Comparison of ENCODE assay signal across 9 cellular contexts in the genomic region with DNA sequence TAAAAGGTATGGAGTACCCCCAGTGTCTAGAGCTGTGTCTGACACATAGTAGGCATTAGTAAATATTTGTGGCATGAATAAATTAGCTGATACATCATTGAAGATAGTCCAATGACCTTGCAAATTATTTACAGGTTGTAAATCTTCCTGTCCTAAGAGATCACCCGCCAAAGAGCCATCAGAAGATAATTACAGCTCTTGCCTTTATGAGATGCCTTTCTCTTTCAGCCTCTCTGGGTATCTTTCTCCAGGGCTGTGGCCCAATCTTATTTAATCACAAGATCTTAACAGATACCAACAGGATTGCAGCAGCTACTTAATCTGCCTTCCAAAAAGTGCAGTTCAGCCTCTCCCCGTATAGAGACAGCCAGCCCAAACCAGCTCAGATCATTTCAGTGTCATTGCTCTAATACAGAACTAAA. TPM values are rescaled to one million over a fixed set of nuclear protein-coding genes. Genes with fewer than 3 reads are reported as not detected.
A peak's percentile ranks its signal among the peaks of the same experiment; 100 is the strongest.
DNase-seq lines count a peak whose midpoint lies in the region; ATAC-seq and TF ChIP-seq lines count a peak whose summit lies in the region.
"Had no signal": no experiment of that assay in that cellular context is flagged by ENCODE, and none has a peak within 500 bp of the region (broad histone marks: within the 10 kb centered on the region; RNA-seq: fewer than 3 reads in every experiment).

No MANE protein-coding gene starts in this region.

- H3K4me3 ChIP-seq in GM23248 = no peak overlapping the region
- H3K4me3 ChIP-seq in SK-N-SH (ENCODE audit: low read depth in 2 of 2, low read length in 1 of 2) = no peak overlapping the region
- H3K4me3 ChIP-seq in gastroesophageal sphincter = no peak overlapping the region
- no peak overlapping the region for H3K4me3 ChIP-seq in skin epidermis

- peak overlapping the region; percentile 100 for H3K27ac ChIP-seq in GM23248
- peak overlapping the region; percentile 61 to 100 for H3K27ac ChIP-seq in SK-N-SH (ENCODE audit: low read depth in 2 of 2, low read length in 1 of 2)
- peak overlapping the region; percentile 94 to 100 (median 98) for H3K27ac ChIP-seq in gastroesophageal sphincter
- H3K27ac ChIP-seq in skin epidermis = peak overlapping the region in 15 of 21 experiments; percentile 18 to 99 (median 88)

- CTCF ChIA-PET in SK-N-SH (lab: Yijun Ruan, JAX) = interaction anchor here (0.7 to 5.5 kb wide), 4 partner anchors 41 to 102 kb away, joined by 3 to 36 read pairs (median 8); a partner anchor contains a TSS

- peak overlapping the region; percentile 75 for H3K9ac ChIP-seq in GM23248
- peak overlapping the region; percentile 26 for H3K9ac ChIP-seq in SK-N-SH

- H2AFZ ChIP-seq in GM23248 = no peak overlapping the region
- H2AFZ ChIP-seq in SK-N-SH (ENCODE audit: low read depth) = no peak overlapping the region

- H3K9me3 ChIP-seq in GM23248 (ENCODE audit: low read depth) (no peaks in the 10 kb centered on the region), SK-N-SH (no peaks in the 10 kb centered on the region), gastroesophageal sphincter (no peaks in the 10 kb centered on the region)

- ATAC-seq in gastroesophageal sphincter = no peak
- ATAC-seq: left colon had no signal

- no peak for TF ChIP-seq EP300 in SK-N-SH (IDR thresholded peaks at IDR 0.05; ENCODE audit: borderline replicate concordance in 1 of 2, low read depth in 1 of 2, low read length in 1 of 2)
- no peak for TF ChIP-seq EP300 in gastroesophageal sphincter (IDR thresholded peaks at IDR 0.05)

- POLR2A ChIA-PET in SK-N-SH (lab: Yijun Ruan, JAX) = interaction anchor here (0.7 kb wide), 2 partner anchors 8 to 13 kb away, joined by 3 to 8 read pairs; no protein-coding TSS in a partner anchor

- DNase-seq in GM23248 (peak; percentile 65), SK-N-SH (no peak), DMS153 (lab: John Stamatoyannopoulos, UW) (no peak), SW480 (ENCODE audit: low spot score) (no peak), dermis blood vessel endothelial cell (no peak)
- no peak for DNase-seq in activated CD4-positive, alpha-beta T cell treated with anti-CD3 and anti-CD28 coated beads for 48 hours
- DNase-seq: left colon had no signal

- H3K79me2 ChIP-seq in GM23248 (ENCODE audit: insufficient read depth) (peaks cover 75% of the 10 kb centered on the region), SK-N-SH (ENCODE audit: insufficient read depth) (peaks cover 69% of the 10 kb centered on the region)

- peaks cover 26% of the 10 kb centered on the region for H3K36me3 ChIP-seq in GM23248 (ENCODE audit: low read depth)
- peaks cover 0 to 29% of the 10 kb centered on the region in 2 experiments for H3K36me3 ChIP-seq in SK-N-SH (replicated peaks in 1 of 2; ENCODE audit: control insufficient read depth in 1 of 2, insufficient read depth in 2 of 2, low read length in 1 of 2)
- H3K36me3 ChIP-seq in gastroesophageal sphincter = no peaks in the 10 kb centered on the region

- H3K4me2 ChIP-seq in GM23248 (ENCODE audit: unreplicated experiment) = peak overlapping the region; percentile 52
- 0 out of 2 replicates have a peak overlapping the region, but pooled peaks have one; percentile 8 for H3K4me2 ChIP-seq in SK-N-SH

- H3F3A ChIP-seq in GM23248 (ENCODE audit: insufficient read depth) (peaks cover 90% of the 10 kb centered on the region), SK-N-SH (replicated peaks; ENCODE audit: insufficient read depth) (peaks cover 55% of the 10 kb centered on the region)

- 11 to 17% methylated on average over 2 of the region's 2 CpGs for WGBS in GM23248 (ENCODE audit: low coverage in 1 of 2, low lambda C conversion rate in 2 of 2, missing lambda C conversion rate in 2 of 2), 2 experiments
- WGBS in SK-N-SH (ENCODE audit: low lambda C conversion rate) = 42% methylated on average over 2 of the region's 2 CpGs
- 0 to 44% methylated on average over 1 to 2 of the region's 2 CpGs for WGBS in gastroesophageal sphincter (ENCODE audit: low coverage in 1 of 2), 2 donors

- no peak for TF ChIP-seq RAD21 in SK-N-SH (IDR thresholded peaks at IDR 0.05; ENCODE audit: low read length)

- H3K9me2 ChIP-seq in GM23248 (ENCODE audit: insufficient read depth) (no peaks in the 10 kb centered on the region), SK-N-SH (no peaks in the 10 kb centered on the region)

- H4K20me1 ChIP-seq in GM23248 (ENCODE audit: insufficient read depth) (no peaks in the 10 kb centered on the region), SK-N-SH (ENCODE audit: insufficient read depth) (no peaks in the 10 kb centered on the region)

- TF ChIP-seq POLR2A in gastroesophageal sphincter (IDR thresholded peaks at IDR 0.05) = no peak

- TF ChIP-seq CTCF in SK-N-SH (IDR thresholded peaks at IDR 0.05) = no peak
- peak in 1 of 4 experiments; percentile 20 for TF ChIP-seq CTCF in gastroesophageal sphincter (IDR thresholded peaks at IDR 0.05)

- H3K27me3 ChIP-seq in GM23248 (replicated peaks; ENCODE audit: insufficient read depth) = no peaks in the 10 kb centered on the region
- H3K27me3 ChIP-seq in SK-N-SH (ENCODE audit: insufficient read depth) = no peaks in the 10 kb centered on the region
- H3K27me3 ChIP-seq in gastroesophageal sphincter = no peaks in the 10 kb centered on the region

- H3K4me1 ChIP-seq in GM23248 (ENCODE audit: insufficient read depth) = peaks cover 66% of the 10 kb centered on the region
- H3K4me1 ChIP-seq in SK-N-SH (ENCODE audit: control insufficient read depth in 1 of 2, insufficient read depth in 2 of 2, low read depth in 1 of 2, low read length in 1 of 2) = peaks cover 19 to 66% of the 10 kb centered on the region in 2 experiments
- H3K4me1 ChIP-seq in gastroesophageal sphincter = peaks cover 52 to 98% (median 71%) of the 10 kb centered on the region in 3 donors

- in situ Hi-C loops in GM23248 (cut with MboI) = no loop called here

TF ChIP-seq in SK-N-SH, 30 proteins besides CTCF, POLR2A, EP300 and RAD21:
- no peak for TF ChIP-seq GABPA (IDR thresholded peaks at IDR 0.05; ENCODE audit: low read depth)
- TF ChIP-seq, protein P1, sequence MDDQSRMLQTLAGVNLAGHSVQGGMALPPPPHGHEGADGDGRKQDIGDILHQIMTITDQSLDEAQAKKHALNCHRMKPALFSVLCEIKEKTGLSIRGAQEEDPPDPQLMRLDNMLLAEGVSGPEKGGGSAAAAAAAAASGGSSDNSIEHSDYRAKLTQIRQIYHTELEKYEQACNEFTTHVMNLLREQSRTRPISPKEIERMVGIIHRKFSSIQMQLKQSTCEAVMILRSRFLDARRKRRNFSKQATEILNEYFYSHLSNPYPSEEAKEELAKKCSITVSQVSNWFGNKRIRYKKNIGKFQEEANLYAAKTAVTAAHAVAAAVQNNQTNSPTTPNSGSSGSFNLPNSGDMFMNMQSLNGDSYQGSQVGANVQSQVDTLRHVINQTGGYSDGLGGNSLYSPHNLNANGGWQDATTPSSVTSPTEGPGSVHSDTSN (IDR thresholded peaks at IDR 0.05) = peak; percentile 29; the same call in 1 of the 2 replicates

RNA-seq across cellular contexts. Expression of a gene that starts 41.5 kb away (rescaled TPM):
- 256 and 261 TPM in 2 replicates for total RNA-seq in GM23248 (2014; rRNA removed; shearing (Covaris generic))
- 93.0 and 101 TPM in 2 replicates for polyA plus RNA-seq in GM23248 (2016; fragmentation: Nextera tagmentation; extraction: Ambion mirVana)
- 103 and 134 TPM in 2 replicates for polyA plus RNA-seq in SK-N-SH (2012; rRNA removed)
- 116 and 117 TPM in 2 replicates for polyA plus RNA-seq in SK-N-SH (2012; cell fraction: cytosol; rRNA removed)
- polyA plus RNA-seq in SK-N-SH (2012; cell fraction: nucleus; rRNA removed) = 121 and 175 TPM in 2 replicates
- 100 to 1,000 TPM in 3 of 4 donors, 10 to 100 TPM in 1; 98.0 to 157 (median 126) TPM for total RNA-seq in gastroesophageal sphincter
- 190 and 467 TPM in 2 replicates for total RNA-seq in dermis blood vessel endothelial cell

RNA-seq across cellular contexts. Expression of a gene that starts 55.8 kb away (rescaled TPM):
- total RNA-seq in GM23248 (2014; rRNA removed; shearing (Covaris generic)) = 21.5 and 32.4 TPM in 2 replicates
- 14.9 and 16.8 TPM in 2 replicates for polyA plus RNA-seq in GM23248 (2016; fragmentation: Nextera tagmentation; extraction: Ambion mirVana)
- polyA plus RNA-seq in SK-N-SH (2012; rRNA removed) = 9.8 and 11.3 TPM in 2 replicates
- 14.8 and 16.8 TPM in 2 replicates for polyA plus RNA-seq in SK-N-SH (2012; cell fraction: cytosol; rRNA removed)
- polyA plus RNA-seq in SK-N-SH (2012; cell fraction: nucleus; rRNA removed) = 3.9 and 8.0 TPM in 2 replicates
- 1 to 10 TPM in 1 of 4 donors, under 1 TPM in 2, not detected in 1; 0.13 to 3.6 (median 0.35) TPM for total RNA-seq in gastroesophageal sphincter
- 18.9 and 100 TPM in 2 replicates for total RNA-seq in dermis blood vessel endothelial cell
